Comparison of ENCODE assay signal across 9 cellular contexts in the genomic region with DNA sequence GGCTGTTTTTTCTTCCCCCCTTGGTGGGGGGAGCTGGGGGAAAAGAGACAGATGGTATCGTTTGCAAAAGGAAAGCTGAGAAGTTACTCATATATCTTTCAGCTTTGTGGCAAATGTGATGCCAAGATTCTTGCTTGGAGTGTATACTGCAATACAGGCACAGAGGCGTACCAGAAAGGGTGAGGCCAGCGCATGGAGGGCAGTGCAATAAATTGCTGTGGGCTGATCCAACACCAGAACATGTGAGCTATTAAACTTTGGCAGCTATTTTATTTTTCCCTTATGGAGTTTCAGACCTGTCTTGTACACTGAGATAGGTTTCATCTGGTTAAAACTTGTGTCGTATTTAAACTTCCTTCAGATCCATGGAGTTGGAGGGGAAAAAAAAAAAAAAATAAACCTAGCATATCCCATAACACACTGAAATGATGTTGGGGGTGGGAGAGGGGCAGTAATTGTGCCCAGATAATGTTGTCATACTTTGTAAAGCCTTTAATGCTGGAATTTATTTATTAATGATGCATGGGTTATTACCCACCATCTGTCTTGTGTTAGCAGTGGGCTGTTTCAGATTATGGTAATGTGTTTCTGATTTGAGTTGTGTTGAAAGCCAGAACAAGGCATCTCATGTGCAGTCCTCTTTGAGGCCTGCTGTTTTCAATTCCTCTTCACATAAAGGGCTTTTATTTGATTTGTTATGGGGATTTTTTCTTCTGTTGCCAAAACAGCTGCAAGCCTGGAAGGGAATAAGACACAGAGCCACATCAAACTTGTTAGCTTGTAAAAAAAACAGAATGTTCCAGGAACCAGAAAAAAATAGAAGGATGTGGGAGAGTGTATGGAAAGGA.
DNase-seq lines count a peak whose midpoint lies in the region; ATAC-seq and TF ChIP-seq lines count a peak whose summit lies in the region.
"Had no signal": no experiment of that assay in that cellular context is flagged by ENCODE, and none has a peak within 500 bp of the region (broad histone marks: within the 10 kb centered on the region; RNA-seq: fewer than 3 reads in every experiment).

No MANE protein-coding gene starts in this region.

- peaks cover 12% of the 10 kb centered on the region for H3K9me3 Mint-ChIP-seq in activated T-helper 17 cell treated with anti-CD3 and anti-CD28 coated beads, Interleukin-2, amount 50 U/mL, for 72 hours

- no peaks in the 10 kb centered on the region for H3K27me3 ChIP-seq in adipocyte (replicated peaks; ENCODE audit: control insufficient read depth, insufficient read depth, low read length)
- no peaks in the 10 kb centered on the region for H3K27me3 ChIP-seq in hepatocyte

- no peaks in the 10 kb centered on the region for H3K27me3 Mint-ChIP-seq in activated T-helper 17 cell treated with anti-CD3 and anti-CD28 coated beads, Interleukin-2, amount 50 U/mL, for 72 hours

- no peak overlapping the region for H3K27ac Mint-ChIP-seq in activated T-helper 17 cell treated with anti-CD3 and anti-CD28 coated beads, Interleukin-2, amount 50 U/mL, for 72 hours

- H3K4me2 ChIP-seq in hepatocyte = peak overlapping the region; percentile 31

- DNase-seq in HCEC 1CT = peak; percentile 47
- DNase-seq in adipocyte (ENCODE audit: low read depth) = peak; percentile 91
- DNase-seq in hepatocyte (ENCODE audit: low spot score) = peak; percentile 70
- DNase-seq in skeletal muscle cell (ENCODE audit: low read depth) = peak; percentile 62
- no peak for DNase-seq in NCI-H1436 (lab: John Stamatoyannopoulos, UW)
- DNase-seq in HK-2 (ENCODE audit: unreplicated experiment) = no peak
- DNase-seq: NCI-H226 had no signal

- H3K4me1 Mint-ChIP-seq in activated T-helper 17 cell treated with anti-CD3 and anti-CD28 coated beads, Interleukin-2, amount 50 U/mL, for 72 hours = no peaks in the 10 kb centered on the region

- H3K9ac ChIP-seq in adipocyte (ENCODE audit: low read length) = no peak overlapping the region

- H3K36me3 ChIP-seq in adipocyte (ENCODE audit: control insufficient read depth, insufficient read depth, low read length, severe bottlenecking) = no peaks in the 10 kb centered on the region
- no peaks in the 10 kb centered on the region for H3K36me3 ChIP-seq in hepatocyte (replicated peaks; ENCODE audit: insufficient read depth, low read depth)

- H2AFZ ChIP-seq in hepatocyte = no peak overlapping the region

- TF ChIP-seq CTCF in hepatocyte (IDR thresholded peaks at IDR 0.05; ENCODE audit: poor library complexity) = no peak

- H3K4me3 Mint-ChIP-seq in activated T-helper 17 cell treated with anti-CD3 and anti-CD28 coated beads, Interleukin-2, amount 50 U/mL, for 72 hours = no peak overlapping the region

- H3K4me3 ChIP-seq in adipocyte (ENCODE audit: low read length) = no peak overlapping the region
- no peak overlapping the region for H3K4me3 ChIP-seq in hepatocyte
- no peak overlapping the region for H3K4me3 ChIP-seq in skeletal muscle cell (ENCODE audit: low read depth, low read length)

- peak overlapping the region; percentile 10 for H3K27ac ChIP-seq in hepatocyte

- no peaks in the 10 kb centered on the region for H3K4me1 ChIP-seq in adipocyte (ENCODE audit: control insufficient read depth, insufficient read depth, low read length)
- peaks cover 13% of the 10 kb centered on the region for H3K4me1 ChIP-seq in hepatocyte (ENCODE audit: insufficient read depth)

- WGBS in hepatocyte (ENCODE audit: low lambda C conversion rate, missing lambda C conversion rate) = 45% methylated on average over 4 of the region's 4 CpGs

- H3K79me2 ChIP-seq in hepatocyte = no peaks in the 10 kb centered on the region

- no peaks in the 10 kb centered on the region for H3K9me2 ChIP-seq in hepatocyte (replicated peaks; ENCODE audit: insufficient read depth)

- H3K36me3 Mint-ChIP-seq in activated T-helper 17 cell treated with anti-CD3 and anti-CD28 coated beads, Interleukin-2, amount 50 U/mL, for 72 hours (ENCODE audit: low read depth) = no peaks in the 10 kb centered on the region

- peaks cover 4% of the 10 kb centered on the region for H3K9me3 ChIP-seq in adipocyte (ENCODE audit: control insufficient read depth, low read length)
- no peaks in the 10 kb centered on the region for H3K9me3 ChIP-seq in hepatocyte (ENCODE audit: low read depth)

- no peak for ATAC-seq in HG02588 (IDR thresholded peaks at IDR 0.05; ENCODE audit: unreplicated experiment)
- ATAC-seq in activated T-helper 17 cell treated with anti-CD3 and anti-CD28 coated beads, Interleukin-2, amount 50 U/mL, for 72 hours (replicated peaks) = no peak

- no peaks in the 10 kb centered on the region for H4K20me1 ChIP-seq in hepatocyte (ENCODE audit: insufficient read depth, poor library complexity, severe bottlenecking)

Comparison
In these comparisons a context has a peak if more than half of its experiments do, and no peak if none do; other contexts are left out.
1. DNase-seq: peak in HCEC 1CT (single experiment), adipocyte (single experiment), hepatocyte (single experiment) and skeletal muscle cell (single experiment); none in NCI-H1436 (single experiment) and HK-2 (single experiment).